Comparison of ENCODE assay signal across 17 cellular contexts in the genomic region with DNA sequence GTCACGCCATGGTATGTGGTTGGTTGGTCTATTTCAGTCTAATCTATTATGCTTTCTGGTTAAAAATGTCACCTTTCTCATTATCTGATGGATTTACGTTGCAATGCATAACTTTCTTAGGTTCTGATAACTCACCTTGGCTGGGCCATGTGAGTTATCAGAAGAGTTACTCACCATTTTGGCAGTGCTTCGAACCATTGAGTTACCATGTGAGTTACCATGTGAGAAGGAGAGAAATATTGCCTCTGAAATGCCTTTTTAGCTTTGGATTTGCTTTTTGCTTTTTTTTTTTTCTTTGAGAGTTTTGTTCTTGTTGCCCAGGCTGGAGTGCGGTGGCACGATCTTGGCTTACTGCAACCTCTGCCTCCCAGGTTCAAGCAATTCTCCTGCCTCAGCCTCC. TPM values are rescaled to one million over a fixed set of nuclear protein-coding genes. Genes with fewer than 3 reads are reported as not detected.
A peak's percentile ranks its signal among the peaks of the same experiment; 100 is the strongest.
DNase-seq lines count a peak whose midpoint lies in the region; ATAC-seq and TF ChIP-seq lines count a peak whose summit lies in the region.
"Had no signal": no experiment of that assay in that cellular context is flagged by ENCODE, and none has a peak within 500 bp of the region (broad histone marks: within the 10 kb centered on the region; RNA-seq: fewer than 3 reads in every experiment).

No MANE protein-coding gene starts in this region.

- ATAC-seq in SK-N-SH treated with all-trans-retinoic acid at 6 μM for 48 hours, result no peak
- ATAC-seq in activated B cell treated with CpG ODN at 0.5 μM for 24 hours (ENCODE audit: low read depth), result no peak
- ATAC-seq in naive thymus-derived CD4-positive, alpha-beta T cell, result no peak
- ATAC-seq: pancreas had no signal

- no peak overlapping the region for H2AFZ ChIP-seq in SK-N-SH (ENCODE audit: low read depth)

- TF ChIP-seq CTCF in SK-N-SH (IDR thresholded peaks at IDR 0.05) (no peak), activated B cell treated with CpG ODN at 0.5 μM for 24 hours (IDR thresholded peaks at IDR 0.05) (no peak), ovary (IDR thresholded peaks at IDR 0.05) (no peak), GM13977 (IDR thresholded peaks at IDR 0.05; ENCODE audit: extremely low read depth, insufficient read depth, missing control alignments) (no peak)

- H3K27ac Mint-ChIP-seq in activated B cell treated with CpG ODN at 0.5 μM for 24 hours, result no peak overlapping the region
- H3K27ac Mint-ChIP-seq in naive thymus-derived CD4-positive, alpha-beta T cell, result peak overlapping the region in 2 of 9 donors; percentile 12 to 15

- POLR2A ChIA-PET in SK-N-SH (lab: Yijun Ruan, JAX), result no interaction called here
- POLR2A ChIA-PET in activated B cell treated with CpG ODN at 0.5 μM for 24 hours (lab: Charles Lee), result interaction anchor here (2.8 kb wide), 1 partner anchor 305 kb away, joined by 14 read pairs; a partner anchor contains a TSS
- POLR2A ChIA-PET in naive thymus-derived CD4-positive, alpha-beta T cell (lab: Charles Lee), result no interaction called here

- H3K79me2 ChIP-seq in SK-N-SH (ENCODE audit: insufficient read depth), result peaks cover 24% of the 10 kb centered on the region; the same call in 1 of the 2 replicates

- no peak for TF ChIP-seq RAD21 in SK-N-SH (IDR thresholded peaks at IDR 0.05; ENCODE audit: low read length)

- peaks cover 42% of the 10 kb centered on the region for H3K4me1 Mint-ChIP-seq in activated B cell treated with CpG ODN at 0.5 μM for 24 hours
- H3K4me1 Mint-ChIP-seq in naive thymus-derived CD4-positive, alpha-beta T cell, result peaks cover 21 to 41% (median 36%) of the 10 kb centered on the region in 7 donors

- H3K27ac ChIP-seq in SK-N-SH (ENCODE audit: low read depth in 2 of 2, low read length in 1 of 2), result no peak overlapping the region; a peak in 1 of 4 replicates
- H3K27ac ChIP-seq in BLaER1 treated with 17β-estradiol and CSF1 and Interleukin-3, amounts not matched to agents 10 nM and 100 nM, result no peak overlapping the region
- no peak overlapping the region for H3K27ac ChIP-seq in naive thymus-derived CD4-positive, alpha-beta T cell (ENCODE audit: low read depth, low read length)
- H3K27ac ChIP-seq in ovary, result no peak overlapping the region
- H3K27ac ChIP-seq: 22Rv1, pancreas had no signal

- in situ Hi-C loops in GM13977 (cut with MboI; ENCODE audit: low pct_unique_long_range_greater_than_20kb, low sequenced_read_pairs, unreplicated experiment), result no loop called here

- peaks cover 5 to 11% of the 10 kb centered on the region in 2 experiments; a peak in 2 of 4 replicates for H3K4me1 ChIP-seq in SK-N-SH (ENCODE audit: control insufficient read depth in 1 of 2, insufficient read depth in 2 of 2, low read depth in 1 of 2, low read length in 1 of 2)
- peaks cover 10 to 38% (median 20%) of the 10 kb centered on the region in 10 experiments; a peak in 18 of 20 replicates for H3K4me1 ChIP-seq in BLaER1 treated with 17β-estradiol and CSF1 and Interleukin-3, amounts not matched to agents 10 nM and 100 nM
- peaks cover 0 to 7% of the 10 kb centered on the region in 2 donors for H3K4me1 ChIP-seq in naive thymus-derived CD4-positive, alpha-beta T cell (ENCODE audit: control insufficient read depth in 2 of 2, insufficient read depth in 2 of 2, low read length in 2 of 2)
- H3K4me1 ChIP-seq in ovary (ENCODE audit: insufficient read depth), result no peaks in the 10 kb centered on the region

- 92% methylated on average over 5 of the region's 5 CpGs for WGBS in SK-N-SH (ENCODE audit: low lambda C conversion rate)
- 90 to 94% (median 90%) methylated on average over 5 of the region's 5 CpGs for WGBS in ovary, 3 donors

- no peaks in the 10 kb centered on the region for H3K9me2 ChIP-seq in SK-N-SH

- H3K27me3 Mint-ChIP-seq in activated B cell treated with CpG ODN at 0.5 μM for 24 hours, result no peaks in the 10 kb centered on the region
- peaks cover 0 to 1% (median 0%) of the 10 kb centered on the region in 5 donors for H3K27me3 Mint-ChIP-seq in naive thymus-derived CD4-positive, alpha-beta T cell

- H3K36me3 ChIP-seq in SK-N-SH (replicated peaks in 1 of 2; ENCODE audit: control insufficient read depth in 1 of 2, insufficient read depth in 2 of 2, low read length in 1 of 2) (peaks cover 18 to 24% of the 10 kb centered on the region in 2 experiments), ovary (no peaks in the 10 kb centered on the region)
- peaks cover 30 to 50% (median 43%) of the 10 kb centered on the region in 11 experiments for H3K36me3 ChIP-seq in BLaER1 treated with 17β-estradiol and CSF1 and Interleukin-3, amounts not matched to agents 10 nM and 100 nM
- peaks cover 0 to 26% (median 7%) of the 10 kb centered on the region in 3 experiments for H3K36me3 ChIP-seq in naive thymus-derived CD4-positive, alpha-beta T cell (ENCODE audit: control insufficient read depth in 2 of 3, insufficient read depth in 3 of 3, low read length in 3 of 3)
- H3K36me3 ChIP-seq: pancreas had no signal

- H3K9me3 Mint-ChIP-seq in activated B cell treated with CpG ODN at 0.5 μM for 24 hours, result no peaks in the 10 kb centered on the region
- peaks cover 0 to 2% (median 0%) of the 10 kb centered on the region in 11 donors for H3K9me3 Mint-ChIP-seq in naive thymus-derived CD4-positive, alpha-beta T cell

- H3K36me3 Mint-ChIP-seq in activated B cell treated with CpG ODN at 0.5 μM for 24 hours (ENCODE audit: low read depth), result peaks cover 39% of the 10 kb centered on the region
- H3K36me3 Mint-ChIP-seq in naive thymus-derived CD4-positive, alpha-beta T cell, result peaks cover 6 to 34% (median 14%) of the 10 kb centered on the region in 5 donors

- H3K4me2 ChIP-seq in SK-N-SH, result peak overlapping the region; percentile 69
- peak overlapping the region in 8 of 11 experiments; percentile 5 to 84 (median 76); a peak in 7 of 22 replicates for H3K4me2 ChIP-seq in BLaER1 treated with 17β-estradiol and CSF1 and Interleukin-3, amounts not matched to agents 10 nM and 100 nM

- no peak for TF ChIP-seq POLR2A in ovary (IDR thresholded peaks at IDR 0.05)

- peaks cover 14% of the 10 kb centered on the region for H3F3A ChIP-seq in SK-N-SH (replicated peaks; ENCODE audit: insufficient read depth)

- intact Hi-C loops in activated B cell treated with CpG ODN at 0.5 μM for 24 hours (cut with micrococcal nuclease) (loop anchor here (2.0 to 10.0 kb wide), 6 partner anchors 191 to 1605 kb away; a partner anchor contains a TSS), ovary (cut with DNase I) (no loop called here)
- intact Hi-C loops in naive thymus-derived CD4-positive, alpha-beta T cell (cut with micrococcal nuclease), result loop anchor here (2.0 to 5.0 kb wide), 5 partner anchors 61 to 1858 kb away; a partner anchor contains a TSS

- peak overlapping the region; percentile 28 for H3K4me3 Mint-ChIP-seq in activated B cell treated with CpG ODN at 0.5 μM for 24 hours
- peak overlapping the region; percentile 6 to 99 (median 89) for H3K4me3 Mint-ChIP-seq in naive thymus-derived CD4-positive, alpha-beta T cell

- H3K9ac ChIP-seq in SK-N-SH, result no peak overlapping the region
- no peak overlapping the region for H3K9ac ChIP-seq in BLaER1 treated with 17β-estradiol and CSF1 and Interleukin-3, amounts not matched to agents 10 nM and 100 nM

- no peaks in the 10 kb centered on the region for H4K20me1 ChIP-seq in SK-N-SH (ENCODE audit: insufficient read depth)
- no peaks in the 10 kb centered on the region; a peak in 1 of 22 replicates for H4K20me1 ChIP-seq in BLaER1 treated with 17β-estradiol and CSF1 and Interleukin-3, amounts not matched to agents 10 nM and 100 nM

- CTCF ChIA-PET in SK-N-SH (lab: Yijun Ruan, JAX) (interaction anchor here (1.1 to 1.6 kb wide), 2 partner anchors 84 to 299 kb away, joined by 3 to 5 read pairs; no protein-coding TSS in a partner anchor), activated B cell treated with CpG ODN at 0.5 μM for 24 hours (lab: Charles Lee) (no interaction called here)
- CTCF ChIA-PET in naive thymus-derived CD4-positive, alpha-beta T cell (lab: Charles Lee), result no interaction called here

- H3K27me3 ChIP-seq in SK-N-SH (ENCODE audit: insufficient read depth), result no peaks in the 10 kb centered on the region
- no peaks in the 10 kb centered on the region for H3K27me3 ChIP-seq in BLaER1 treated with 17β-estradiol and CSF1 and Interleukin-3, amounts not matched to agents 10 nM and 100 nM
- H3K27me3 ChIP-seq in naive thymus-derived CD4-positive, alpha-beta T cell (ENCODE audit: control insufficient read depth in 2 of 2, insufficient read depth in 2 of 2, low read length in 2 of 2), result no peaks in the 10 kb centered on the region
- no peaks in the 10 kb centered on the region for H3K27me3 ChIP-seq in ovary

- H3K4me3 ChIP-seq in SK-N-SH (ENCODE audit: low read depth in 2 of 2, low read length in 1 of 2) (peak overlapping the region in 1 of 2 experiments; percentile 84; a peak in 1 of 4 replicates), ovary (no peak overlapping the region)
- H3K4me3 ChIP-seq in BLaER1 treated with 17β-estradiol and CSF1 and Interleukin-3, amounts not matched to agents 10 nM and 100 nM, result no peak overlapping the region
- no peak overlapping the region for H3K4me3 ChIP-seq in naive thymus-derived CD4-positive, alpha-beta T cell (ENCODE audit: low read length)

- DNase-seq in SK-N-SH (no peak), activated B cell treated with CpG ODN at 0.5 μM for 24 hours (no peak), ovary (no peak), GM13977 (ENCODE audit: low spot score) (no peak), NCI-H345 (lab: John Stamatoyannopoulos, UW) (no peak)
- no peak for DNase-seq in naive thymus-derived CD4-positive, alpha-beta T cell
- DNase-seq: activated CD4-positive, alpha-beta T cell treated with anti-CD3 and anti-CD28 coated beads, Interleukin-2, amount 50 U/mL, for 1 hour; cerebellar nuclear complex; HCEC 1CT; KBM-7; mesendoderm; NCI-H1105 treated with DMSO at 0.1 percent for 48 hours; pancreas; T-helper 9 cell had no signal

- no peak for TF ChIP-seq EP300 in SK-N-SH (IDR thresholded peaks at IDR 0.05; ENCODE audit: borderline replicate concordance in 1 of 2, low read depth in 1 of 2, low read length in 1 of 2)
- TF ChIP-seq EP300 in ovary (IDR thresholded peaks at IDR 0.05), result no peak

- no peaks in the 10 kb centered on the region for H3K9me3 ChIP-seq in SK-N-SH
- H3K9me3 ChIP-seq in BLaER1 treated with 17β-estradiol and CSF1 and Interleukin-3, amounts not matched to agents 10 nM and 100 nM (replicated peaks in 1 of 11), result no peaks in the 10 kb centered on the region
- no peaks in the 10 kb centered on the region for H3K9me3 ChIP-seq in naive thymus-derived CD4-positive, alpha-beta T cell (ENCODE audit: control insufficient read depth in 2 of 3, low read length in 3 of 3)
- no peaks in the 10 kb centered on the region for H3K9me3 ChIP-seq in ovary
- H3K9me3 ChIP-seq: pancreas had no signal

RNA-seq across cellular contexts. Expression of a gene that starts 1.6 kb away (rescaled TPM):
- polyA plus RNA-seq in SK-N-SH (2012; rRNA removed), result 26.1 and 27.0 TPM in 2 replicates
- 16.0 and 19.7 TPM in 2 replicates for polyA plus RNA-seq in SK-N-SH (2012; cell fraction: cytosol; rRNA removed)
- polyA plus RNA-seq in SK-N-SH (2012; cell fraction: nucleus; rRNA removed), result 21.7 and 28.1 TPM in 2 replicates
- total RNA-seq in activated B cell treated with CpG ODN at 0.5 μM for 24 hours, result 31.5 and 34.3 TPM in 2 replicates
- total RNA-seq in naive thymus-derived CD4-positive, alpha-beta T cell, result 10 to 100 TPM; 16.2 to 30.3 (median 24.6) TPM
- 10 to 100 TPM; 18.6 to 31.2 TPM for polyA plus RNA-seq in naive thymus-derived CD4-positive, alpha-beta T cell
- 10 to 100 TPM; 17.8 to 29.1 (median 20.9) TPM for total RNA-seq in ovary
- 10 to 100 TPM; 11.1 to 22.2 TPM for polyA plus RNA-seq in ovary

RNA-seq across cellular contexts. Expression of a gene that starts 41.6 kb away (rescaled TPM):
- polyA plus RNA-seq in SK-N-SH (2012; rRNA removed) (7.3 and 7.6 TPM in 2 replicates), ovary (under 1 TPM; 0.01 to 0.10 TPM)
- polyA plus RNA-seq in SK-N-SH (2012; cell fraction: cytosol; rRNA removed), result 6.3 and 7.8 TPM in 2 replicates
- 6.8 and 7.7 TPM in 2 replicates for polyA plus RNA-seq in SK-N-SH (2012; cell fraction: nucleus; rRNA removed)
- total RNA-seq in activated B cell treated with CpG ODN at 0.5 μM for 24 hours (not detected in 2 replicates), ovary (under 1 TPM in 2 of 7 donors, not detected in 5; 0.05 TPM)
- total RNA-seq in naive thymus-derived CD4-positive, alpha-beta T cell, result not detected
- polyA plus RNA-seq in naive thymus-derived CD4-positive, alpha-beta T cell, result not detected

Comparison
In these comparisons a context has a peak if more than half of its experiments do, and no peak if none do; other contexts are left out.
1. intact Hi-C loops: an anchor here in activated B cell treated with CpG ODN at 0.5 μM for 24 hours (2.0 to 10.0 kb wide) and naive thymus-derived CD4-positive, alpha-beta T cell (2.0 to 5.0 kb wide); none called in ovary.